In genomic region chr6:123533862-123534261, GRCh38 we compare ENCODE assay signal across 14 cellular contexts.
DNase-seq lines count a peak whose midpoint lies in the region; ATAC-seq and TF ChIP-seq lines count a peak whose summit lies in the region.
"Had no signal": no experiment of that assay in that cellular context is flagged by ENCODE, and none has a peak within 500 bp of the region (broad histone marks: within the 10 kb centered on the region; RNA-seq: fewer than 3 reads in every experiment).

No MANE protein-coding gene starts in this region.

- H3K27ac ChIP-seq in heart left ventricle, result peak overlapping the region in 11 of 12 donors; percentile 17 to 81 (median 57)
- peak overlapping the region; percentile 62 for H3K27ac ChIP-seq in parathyroid adenoma
- peak overlapping the region; percentile 58 for H3K27ac ChIP-seq in smooth muscle cell (ENCODE audit: low read depth)
- no peak overlapping the region for H3K27ac ChIP-seq in neural progenitor cell
- H3K27ac ChIP-seq: BLaER1 treated with 17β-estradiol and CSF1 and Interleukin-3, amounts not matched to agents 10 nM and 100 nM had no signal

- H4K20me1 ChIP-seq in smooth muscle cell (ENCODE audit: low read depth), result no peaks in the 10 kb centered on the region
- H4K20me1 ChIP-seq in neural progenitor cell (ENCODE audit: low read depth), result no peaks in the 10 kb centered on the region
- H4K20me1 ChIP-seq: BLaER1 treated with 17β-estradiol and CSF1 and Interleukin-3, amounts not matched to agents 10 nM and 100 nM had no signal

- H3K79me2 ChIP-seq in parathyroid adenoma (no peaks in the 10 kb centered on the region), smooth muscle cell (ENCODE audit: low read depth) (no peaks in the 10 kb centered on the region), neural progenitor cell (ENCODE audit: low read depth) (no peaks in the 10 kb centered on the region)

- H3K36me3 Mint-ChIP-seq in neural progenitor cell, result no peaks in the 10 kb centered on the region
- no peaks in the 10 kb centered on the region for H3K36me3 Mint-ChIP-seq in endothelial cell (ENCODE audit: low read depth, unreplicated experiment)
- H3K36me3 Mint-ChIP-seq: CD8-positive, alpha-beta T cell had no signal

- H3K4me3 Mint-ChIP-seq in neural progenitor cell (no peak overlapping the region), endothelial cell (ENCODE audit: unreplicated experiment) (no peak overlapping the region)
- H3K4me3 Mint-ChIP-seq: B cell; CD8-positive, alpha-beta T cell; GM23338 had no signal

- no peak overlapping the region for H3K27ac Mint-ChIP-seq in neural progenitor cell
- no peak overlapping the region for H3K27ac Mint-ChIP-seq in endothelial cell (ENCODE audit: unreplicated experiment)
- H3K27ac Mint-ChIP-seq: B cell; CD8-positive, alpha-beta T cell; GM23338 had no signal

- intact Hi-C loops in heart left ventricle (cut with DNase I) (no loop called here), Right ventricle myocardium inferior (cut with DNase I) (no loop called here), left ventricle myocardium superior (cut with micrococcal nuclease) (no loop called here)

- no peaks in the 10 kb centered on the region for H3K27me3 Mint-ChIP-seq in neural progenitor cell (ENCODE audit: insufficient read depth, low read depth)
- H3K27me3 Mint-ChIP-seq in endothelial cell (ENCODE audit: unreplicated experiment), result no peaks in the 10 kb centered on the region
- H3K27me3 Mint-ChIP-seq: B cell had no signal

- H3K4me1 Mint-ChIP-seq in neural progenitor cell (peaks cover 4% of the 10 kb centered on the region), endothelial cell (ENCODE audit: unreplicated experiment) (peaks cover 17% of the 10 kb centered on the region)
- H3K4me1 Mint-ChIP-seq: B cell, GM23338 had no signal

- H3K4me1 ChIP-seq in heart left ventricle (peaks cover 0 to 27% (median 2%) of the 10 kb centered on the region in 12 donors), parathyroid adenoma (peaks cover 18% of the 10 kb centered on the region), smooth muscle cell (ENCODE audit: low read depth) (no peaks in the 10 kb centered on the region), neural progenitor cell (no peaks in the 10 kb centered on the region)

- H3K36me3 ChIP-seq in heart left ventricle (no peaks in the 10 kb centered on the region), parathyroid adenoma (ENCODE audit: control insufficient read depth, insufficient read depth, low read length) (no peaks in the 10 kb centered on the region), smooth muscle cell (ENCODE audit: low read depth) (no peaks in the 10 kb centered on the region), neural progenitor cell (no peaks in the 10 kb centered on the region)
- H3K36me3 ChIP-seq: BLaER1 treated with 17β-estradiol and CSF1 and Interleukin-3, amounts not matched to agents 10 nM and 100 nM had no signal

- H3K9ac ChIP-seq in parathyroid adenoma (no peak overlapping the region), smooth muscle cell (ENCODE audit: low read depth) (no peak overlapping the region), neural progenitor cell (no peak overlapping the region)
- H3K9ac ChIP-seq: BLaER1 treated with 17β-estradiol and CSF1 and Interleukin-3, amounts not matched to agents 10 nM and 100 nM had no signal

- ATAC-seq in heart left ventricle, result peak; percentile 17 to 59 (median 40)
- no peak for ATAC-seq in Right ventricle myocardium inferior
- peak; percentile 34 for ATAC-seq in left ventricle myocardium superior
- ATAC-seq: CD8-positive, alpha-beta T cell; GM23338 had no signal

- peak overlapping the region; percentile 65 for H2AFZ ChIP-seq in parathyroid adenoma
- H2AFZ ChIP-seq in smooth muscle cell (ENCODE audit: low read depth), result peak overlapping the region; percentile 2
- no peak overlapping the region for H2AFZ ChIP-seq in neural progenitor cell (replicated peaks)
- H2AFZ ChIP-seq: GM23338 had no signal

- no peaks in the 10 kb centered on the region for H3K9me3 ChIP-seq in heart left ventricle
- no peaks in the 10 kb centered on the region for H3K9me3 ChIP-seq in parathyroid adenoma (ENCODE audit: control insufficient read depth, low read length)
- no peaks in the 10 kb centered on the region for H3K9me3 ChIP-seq in smooth muscle cell (replicated peaks; ENCODE audit: low read depth)
- H3K9me3 ChIP-seq in neural progenitor cell (ENCODE audit: low read depth), result no peaks in the 10 kb centered on the region
- H3K9me3 ChIP-seq: BLaER1 treated with 17β-estradiol and CSF1 and Interleukin-3, amounts not matched to agents 10 nM and 100 nM had no signal

- no peaks in the 10 kb centered on the region for H3F3A ChIP-seq in smooth muscle cell (ENCODE audit: low read depth)
- H3F3A ChIP-seq in neural progenitor cell (ENCODE audit: low read depth), result no peaks in the 10 kb centered on the region

- H3K4me3 ChIP-seq in heart left ventricle (no peak overlapping the region), parathyroid adenoma (ENCODE audit: low read depth, low read length) (no peak overlapping the region), smooth muscle cell (no peak overlapping the region), neural progenitor cell (no peak overlapping the region)
- H3K4me3 ChIP-seq: BLaER1 treated with 17β-estradiol and CSF1 and Interleukin-3, amounts not matched to agents 10 nM and 100 nM; GM23338 had no signal

- no peak for TF ChIP-seq POLR2A in heart left ventricle (IDR thresholded peaks at IDR 0.05)

- H3K4me2 ChIP-seq in parathyroid adenoma (ENCODE audit: low read length) (no peak overlapping the region), smooth muscle cell (peak overlapping the region; percentile 11), neural progenitor cell (no peak overlapping the region)
- H3K4me2 ChIP-seq: BLaER1 treated with 17β-estradiol and CSF1 and Interleukin-3, amounts not matched to agents 10 nM and 100 nM; GM23338 had no signal

- no peaks in the 10 kb centered on the region for H3K27me3 ChIP-seq in heart left ventricle
- no peaks in the 10 kb centered on the region for H3K27me3 ChIP-seq in parathyroid adenoma (ENCODE audit: control insufficient read depth, insufficient read depth, low read length)
- H3K27me3 ChIP-seq in smooth muscle cell (ENCODE audit: low read depth), result no peaks in the 10 kb centered on the region
- H3K27me3 ChIP-seq in neural progenitor cell, result no peaks in the 10 kb centered on the region
- H3K27me3 ChIP-seq: BLaER1 treated with 17β-estradiol and CSF1 and Interleukin-3, amounts not matched to agents 10 nM and 100 nM had no signal

- TF ChIP-seq CTCF in heart left ventricle (IDR thresholded peaks at IDR 0.05) (no peak), parathyroid adenoma (IDR thresholded peaks at IDR 0.05) (no peak), smooth muscle cell (IDR thresholded peaks at IDR 0.05; ENCODE audit: borderline replicate concordance, insufficient read depth, poor library complexity, severe bottlenecking) (no peak), neural progenitor cell (IDR thresholded peaks at IDR 0.05) (no peak), endothelial cell (IDR thresholded peaks at IDR 0.05; ENCODE audit: unreplicated experiment) (no peak)

- H3K9me3 Mint-ChIP-seq in neural progenitor cell, result no peaks in the 10 kb centered on the region
- H3K9me3 Mint-ChIP-seq in endothelial cell (ENCODE audit: unreplicated experiment), result no peaks in the 10 kb centered on the region
- H3K9me3 Mint-ChIP-seq: CD8-positive, alpha-beta T cell; GM23338 had no signal

- DNase-seq in heart left ventricle (no peak), Right ventricle myocardium inferior (ENCODE audit: missing footprints) (no peak), left ventricle myocardium superior (no peak), smooth muscle cell (lab: John Stamatoyannopoulos, UW; ENCODE audit: unreplicated experiment) (no peak), neural progenitor cell (ENCODE audit: low spot score) (no peak), endothelial cell (ENCODE audit: low spot score) (no peak)
- DNase-seq in activated CD8-positive, alpha-beta memory T cell treated with anti-CD3 and anti-CD28 coated beads for 24 hours, result no peak
- DNase-seq: CD8-positive, alpha-beta T cell; DMS 273 treated with DMSO at 0.1 percent for 48 hours; HCEC 1CT had no signal
